In genomic region chr22:24453853-24454252, GRCh38 we compare ENCODE assay signal across 37 cellular contexts. TPM values are rescaled to one million over a fixed set of nuclear protein-coding genes. Genes with fewer than 3 reads are reported as not detected.
DNase-seq lines count a peak whose midpoint lies in the region; ATAC-seq, FAIRE-seq and TF ChIP-seq lines count a peak whose summit lies in the region.
"Had no signal": no experiment of that assay in that cellular context is flagged by ENCODE, and none has a peak within 500 bp of the region (broad histone marks: within the 10 kb centered on the region; RNA-seq: fewer than 3 reads in every experiment).

No MANE protein-coding gene starts in this region.

- dilution Hi-C loops in IMR-90 (cut with HindIII; ENCODE audit: low sequenced_read_pairs, unreplicated experiment): no loop called here

- H3K4ac ChIP-seq in IMR-90 (ENCODE audit: low read depth, low read length): no peak overlapping the region

- peaks cover 4% of the 10 kb centered on the region for H3K4me1 Mint-ChIP-seq in activated naive CD8-positive, alpha-beta T cell treated with anti-CD3 and anti-CD28 coated beads, Interleukin-2, amount 50 U/mL, for 24 hours
- H3K4me1 Mint-ChIP-seq: CD8-positive, alpha-beta memory T cell had no signal

- H3K27me3 Mint-ChIP-seq in activated naive CD8-positive, alpha-beta T cell treated with anti-CD3 and anti-CD28 coated beads, Interleukin-2, amount 50 U/mL, for 24 hours: no peaks in the 10 kb centered on the region
- H3K27me3 Mint-ChIP-seq: B cell; CD4-positive, alpha-beta memory T cell; CD4-positive, alpha-beta T cell; CD8-positive, alpha-beta memory T cell had no signal

- no peak overlapping the region for H2BK20ac ChIP-seq in IMR-90 (ENCODE audit: low read depth, low read length)

- H3K79me2 ChIP-seq in K562 (ENCODE audit: control insufficient read depth, insufficient read depth, low read length): no peaks in the 10 kb centered on the region

- H3K56ac ChIP-seq in IMR-90 (ENCODE audit: extremely low read depth, insufficient read depth, low read length): no peak overlapping the region

- TF ChIP-seq POLR2A in A549 (IDR thresholded peaks at IDR 0.05; ENCODE audit: low read length) (no peak), IMR-90 (IDR thresholded peaks at IDR 0.05; ENCODE audit: low read depth, low read length) (no peak), K562 (conservative IDR thresholded peaks at IDR 0.05) (no peak)

- H3K27ac ChIP-seq in A549 (no peak overlapping the region), IMR-90 (ENCODE audit: insufficient read depth, low read length) (no peak overlapping the region), K562 (ENCODE audit: extremely low read depth, low read depth, low read length) (no peak overlapping the region)
- H3K27ac ChIP-seq: 22Rv1; BLaER1; BLaER1 treated with 17β-estradiol and CSF1 and Interleukin-3, amounts not matched to agents 10 nM and 100 nM; C4-2B had no signal

- H3K9ac ChIP-seq in IMR-90 (ENCODE audit: low read depth, low read length): no peak overlapping the region
- H3K9ac ChIP-seq in K562 (ENCODE audit: insufficient read depth in 1 of 2, low read depth in 2 of 2, low read length in 2 of 2): no peak overlapping the region
- H3K9ac ChIP-seq: BLaER1; BLaER1 treated with 17β-estradiol and CSF1 and Interleukin-3, amounts not matched to agents 10 nM and 100 nM had no signal

- no peaks in the 10 kb centered on the region for H3K36me3 ChIP-seq in IMR-90 (ENCODE audit: control insufficient read depth, insufficient read depth, low read length)
- no peaks in the 10 kb centered on the region for H3K36me3 ChIP-seq in K562 (ENCODE audit: control insufficient read depth, insufficient read depth, low read length)
- H3K36me3 ChIP-seq: BE2C; BLaER1; BLaER1 treated with 17β-estradiol and CSF1 and Interleukin-3, amounts not matched to agents 10 nM and 100 nM had no signal

- H3K9me1 ChIP-seq in IMR-90 (ENCODE audit: insufficient read depth, low read length): no peaks in the 10 kb centered on the region
- H3K9me1 ChIP-seq in K562 (ENCODE audit: control insufficient read depth, insufficient read depth, low read length): no peaks in the 10 kb centered on the region

- no peak overlapping the region for H2BK5ac ChIP-seq in IMR-90 (ENCODE audit: low read depth, low read length, poor library complexity, severe bottlenecking)

- H4K20me1 ChIP-seq in IMR-90 (ENCODE audit: insufficient read depth, low read length): no peaks in the 10 kb centered on the region
- H4K20me1 ChIP-seq in K562 (replicated peaks; ENCODE audit: control insufficient read depth, insufficient read depth, low read length): no peaks in the 10 kb centered on the region
- H4K20me1 ChIP-seq: BLaER1; BLaER1 treated with 17β-estradiol and CSF1 and Interleukin-3, amounts not matched to agents 10 nM and 100 nM had no signal

- H2AK5ac ChIP-seq in IMR-90 (ENCODE audit: low read depth, low read length): no peak overlapping the region

- DNase-seq in A549 (ENCODE audit: low read depth in 1 of 2, low spot score in 1 of 2) (no peak), IMR-90 (no peak), K562 (ENCODE audit: extremely low read depth in 1 of 4, low spot score in 3 of 4) (no peak), NK-92 (lab: John Stamatoyannopoulos, UW; ENCODE audit: unreplicated experiment) (no peak)
- DNase-seq in activated naive CD8-positive, alpha-beta T cell treated with anti-CD3 and anti-CD28 coated beads, Interleukin-2, amount 50 U/mL, for 24 hours: no peak
- DNase-seq: 8988T; ACHN; AML-193; BE2C; C1 segment of cervical spinal cord; Caco-2; Calu3; CD4-positive, alpha-beta memory T cell; CD4-positive, alpha-beta T cell; CD4-positive, CD25-positive, alpha-beta regulatory T cell; CD8-positive, alpha-beta memory T cell; CD8-positive, alpha-beta T cell; COR-L47; DMS 273 treated with DMSO at 0.1 percent for 48 hours; DMS153; DMS53; DMS79; DMS79 treated with DMSO at 0.1 percent for 48 hours; DND-41; EL had no signal

- no peak overlapping the region for H2BK15ac ChIP-seq in IMR-90 (ENCODE audit: low read depth, low read length)

- WGBS in A549 (ENCODE audit: missing lambda C conversion rate): 19% methylated on average over 1 of the region's 1 CpG
- no CpG with 5 or more reads among the region's 1 CpG for WGBS in IMR-90 (ENCODE audit: extremely low coverage in 2 of 2, insufficient read length in 1 of 2), 2 experiments
- 20% methylated on average over 1 of the region's 1 CpG for WGBS in K562 (ENCODE audit: insufficient coverage, low coverage, missing lambda C conversion rate)

- in situ Hi-C loops in IMR-90 (cut with MboI; ENCODE audit: low sequenced_read_pairs): no loop called here
- in situ Hi-C loops in K562 (cut with MboI): no loop called here

- TF ChIP-seq EP300 in A549 (IDR thresholded peaks at IDR 0.05): no peak
- TF ChIP-seq EP300 in K562 (IDR thresholded peaks at IDR 0.05; ENCODE audit: low read length): no peak

- no peak overlapping the region for H2BK120ac ChIP-seq in IMR-90 (ENCODE audit: low read depth, low read length)

- H3K9me3 ChIP-seq in A549 (no peaks in the 10 kb centered on the region; the same call in 2 of the 3 replicates), IMR-90 (ENCODE audit: control insufficient read depth, insufficient read depth, low read length) (peaks cover 5% of the 10 kb centered on the region), K562 (replicated peaks; ENCODE audit: control insufficient read depth, insufficient read depth, low read depth, low read length) (no peaks in the 10 kb centered on the region)
- H3K9me3 ChIP-seq: Caco-2 had no signal

- ATAC-seq in A549 (no peak), IMR-90 (ENCODE audit: low read depth) (no peak), K562 (no peak), HG02588 (IDR thresholded peaks at IDR 0.05; ENCODE audit: unreplicated experiment) (no peak)
- no peak for ATAC-seq in activated naive CD8-positive, alpha-beta T cell treated with anti-CD3 and anti-CD28 coated beads, Interleukin-2, amount 50 U/mL, for 24 hours
- ATAC-seq: CD8-positive, alpha-beta T cell had no signal

- no peak overlapping the region for H2AFZ ChIP-seq in IMR-90 (replicated peaks; ENCODE audit: low read length, poor library complexity)
- H2AFZ ChIP-seq in K562 (ENCODE audit: low read depth, low read length): no peak overlapping the region

- H4K5ac ChIP-seq in IMR-90 (ENCODE audit: low read depth, low read length): no peak overlapping the region

- H3K4me2 ChIP-seq in A549: no peak overlapping the region
- no peak overlapping the region for H3K4me2 ChIP-seq in IMR-90 (ENCODE audit: low read depth, low read length)
- H3K4me2 ChIP-seq in K562 (ENCODE audit: insufficient read depth, low read length): no peak overlapping the region
- H3K4me2 ChIP-seq: BLaER1; BLaER1 treated with 17β-estradiol and CSF1 and Interleukin-3, amounts not matched to agents 10 nM and 100 nM had no signal

- H3K27ac Mint-ChIP-seq in activated naive CD8-positive, alpha-beta T cell treated with anti-CD3 and anti-CD28 coated beads, Interleukin-2, amount 50 U/mL, for 24 hours: no peak overlapping the region
- H3K27ac Mint-ChIP-seq: B cell; CD14-positive monocyte; CD4-positive, alpha-beta memory T cell; CD4-positive, alpha-beta T cell; CD4-positive, CD25-positive, alpha-beta regulatory T cell; CD8-positive, alpha-beta T cell had no signal

- H3K14ac ChIP-seq in IMR-90 (replicated peaks; ENCODE audit: low read depth, low read length): no peak overlapping the region

- H3K18ac ChIP-seq in IMR-90 (ENCODE audit: low read depth, low read length): no peak overlapping the region

- CTCF ChIA-PET in A549 (lab: Yijun Ruan, JAX): no interaction called here
- CTCF ChIA-PET in IMR-90 (lab: Yijun Ruan, JAX): no interaction called here
- CTCF ChIA-PET in K562 (lab: Yijun Ruan, JAX; ENCODE audit: low intra/inter-chr PET ratio): no interaction called here

- no peak for TF ChIP-seq CTCF in A549 (IDR thresholded peaks at IDR 0.05)
- TF ChIP-seq CTCF in IMR-90 (conservative IDR thresholded peaks at IDR 0.05; ENCODE audit: low read depth, low read length): no peak
- no peak for TF ChIP-seq CTCF in K562 (IDR thresholded peaks at IDR 0.05 in 2 of 3, conservative IDR thresholded peaks at IDR 0.05 in 1 of 3; ENCODE audit: insufficient read depth in 2 of 3, low read depth in 1 of 3, low read length in 3 of 3)

- H3K4me3 ChIP-seq in A549 (no peak overlapping the region), IMR-90 (ENCODE audit: insufficient read depth, low read depth, low read length) (no peak overlapping the region), K562 (no peak overlapping the region)
- H3K4me3 ChIP-seq: BLaER1; BLaER1 treated with 17β-estradiol and CSF1 and Interleukin-3, amounts not matched to agents 10 nM and 100 nM had no signal

- POLR2A ChIA-PET in A549 (lab: Yijun Ruan, JAX) (no interaction called here), IMR-90 (lab: Charles Lee; ENCODE audit: unreplicated experiment) (no interaction called here), K562 (lab: Yijun Ruan, JAX) (interaction anchor here (2.5 kb wide), 1 partner anchor 10 kb away, joined by 7 read pairs; no protein-coding TSS in a partner anchor)

- no peak overlapping the region for H4K91ac ChIP-seq in IMR-90 (ENCODE audit: insufficient read depth, low read depth, low read length)

- H3K4me3 Mint-ChIP-seq in activated naive CD8-positive, alpha-beta T cell treated with anti-CD3 and anti-CD28 coated beads, Interleukin-2, amount 50 U/mL, for 24 hours: no peak overlapping the region
- H3K4me3 Mint-ChIP-seq: B cell; CD14-positive monocyte; CD4-positive, alpha-beta memory T cell; CD4-positive, alpha-beta T cell; CD4-positive, CD25-positive, alpha-beta regulatory T cell; CD8-positive, alpha-beta memory T cell; CD8-positive, alpha-beta T cell had no signal

- H3K4me1 ChIP-seq in A549 (no peaks in the 10 kb centered on the region), IMR-90 (ENCODE audit: control insufficient read depth, insufficient read depth, low read length) (no peaks in the 10 kb centered on the region), K562 (replicated peaks in 1 of 2; ENCODE audit: control insufficient read depth in 2 of 2, insufficient read depth in 2 of 2, low read length in 2 of 2) (peaks cover 0 to 19% of the 10 kb centered on the region in 2 experiments; a peak in 3 of 5 replicates)
- H3K4me1 ChIP-seq: Caco-2 had no signal

- no peak for TF ChIP-seq RAD21 in A549 (conservative IDR thresholded peaks at IDR 0.05 in 1 of 2, IDR thresholded peaks at IDR 0.05 in 1 of 2)
- no peak for TF ChIP-seq RAD21 in IMR-90 (IDR thresholded peaks at IDR 0.05; ENCODE audit: low read length)
- no peak for TF ChIP-seq RAD21 in K562 (CRISPR knock-in tag; conservative IDR thresholded peaks at IDR 0.05 in 1 of 2, IDR thresholded peaks at IDR 0.05 in 1 of 2)

- no peak for FAIRE-seq in A549 (lab: Jason Lieb, UNC)
- FAIRE-seq in K562 (lab: Jason Lieb, UNC): no peak
- FAIRE-seq: A204.1, D721Med had no signal

- no peak overlapping the region for H3K23ac ChIP-seq in IMR-90 (ENCODE audit: low read depth, low read length)

- peaks cover 5% of the 10 kb centered on the region; the same call in 1 of the 2 replicates for H3K27me3 ChIP-seq in IMR-90 (ENCODE audit: control insufficient read depth, insufficient read depth, low read length)
- no peaks in the 10 kb centered on the region for H3K27me3 ChIP-seq in K562 (ENCODE audit: control insufficient read depth in 2 of 2, insufficient read depth in 2 of 2, low read length in 2 of 2)
- H3K27me3 ChIP-seq: BE2C; BLaER1; BLaER1 treated with 17β-estradiol and CSF1 and Interleukin-3, amounts not matched to agents 10 nM and 100 nM had no signal

- H2AK9ac ChIP-seq in IMR-90 (replicated peaks; ENCODE audit: low read depth, low read length, poor library complexity): no peak overlapping the region

- H4K8ac ChIP-seq in IMR-90 (ENCODE audit: low read depth in 2 of 2, low read length in 2 of 2): no peak overlapping the region

- H3K9me3 Mint-ChIP-seq in activated naive CD8-positive, alpha-beta T cell treated with anti-CD3 and anti-CD28 coated beads, Interleukin-2, amount 50 U/mL, for 24 hours: no peaks in the 10 kb centered on the region
- H3K9me3 Mint-ChIP-seq: CD4-positive, alpha-beta T cell had no signal

- no peaks in the 10 kb centered on the region for H3K79me1 ChIP-seq in IMR-90 (ENCODE audit: low read depth in 1 of 2, low read length in 2 of 2)

- intact Hi-C loops in IMR-90 (cut with micrococcal nuclease): no loop called here
- intact Hi-C loops in K562 (cut with micrococcal nuclease): no loop called here

- BruUV-seq in IMR-90 (replicated peaks; lab: Mats Ljungman, UMichigan) (no TSS peak), K562 (replicated peaks; lab: Mats Ljungman, UMichigan) (no TSS peak)

- H3K36me3 Mint-ChIP-seq in activated naive CD8-positive, alpha-beta T cell treated with anti-CD3 and anti-CD28 coated beads, Interleukin-2, amount 50 U/mL, for 24 hours (ENCODE audit: low read depth): no peaks in the 10 kb centered on the region
- H3K36me3 Mint-ChIP-seq: CD4-positive, alpha-beta memory T cell had no signal

RNA-seq across cellular contexts. Expression of gene ADORA2A, which starts 26.5 kb away (rescaled TPM):
- polyA plus RNA-seq in A549 (2011; rRNA removed) (0.48 and 0.99 TPM in 2 replicates), A549 (2017; fragmentation: RNase III; extraction: RNeasy Plus Mini Kit Qiagen cat#74134 plus additional on column Dnase treatment) (1.5 to 1.9 TPM (median 1.8 TPM) in 3 replicates), IMR-90 (2012; rRNA removed) (0.76 and 1.1 TPM in 2 replicates), K562 (2011; rRNA removed) (0.49 and 1.2 TPM in 2 replicates), K562 (2014; fragmentation: Illumina TruSeq; extraction: Trizol) (0.58 and 0.65 TPM in 2 replicates), K562 (2014; fragmentation: Nextera tagmentation; extraction: Ambion mirVana) (not detected), K562 (2014; rRNA removed) (0.54 and 1.2 TPM in 2 replicates)
- polyA plus RNA-seq in A549 (2012; cell fraction: cytosol; rRNA removed): 1.2 and 1.8 TPM in 2 replicates
- 4.1 and 6.9 TPM in 2 replicates for polyA plus RNA-seq in A549 (2012; cell fraction: nucleus; rRNA removed)
- 1.6 and 4.1 TPM in 2 replicates for polyA minus RNA-seq in A549 (2011; rRNA and poly(A)+ RNA removed)
- total RNA-seq in IMR-90 (2012; rRNA removed) (0.28 and 0.36 TPM in 2 replicates), K562 (2014; rRNA removed) (0.61 and 2.1 TPM in 2 replicates), K562 (2014; rRNA removed; fragmentation: Illumina TruSeq; extraction: Trizol) (0.15 and 0.29 TPM in 2 replicates), K562 (2015; rRNA removed; fragmentation: Illumina TruSeq; extraction: Trizol) (0.53 and 0.80 TPM in 2 replicates), K562 (2021) (0.66 and 0.98 TPM in 2 replicates)
- 1.3 and 1.6 TPM in 2 replicates for polyA plus RNA-seq in IMR-90 (2012; cell fraction: cytosol; rRNA removed)
- polyA plus RNA-seq in IMR-90 (2012; cell fraction: nucleus; rRNA removed; ENCODE audit: low replicate concordance): 2.9 and 7.6 TPM in 2 replicates
- 4.8 and 9.2 TPM in 2 replicates for total RNA-seq in K562 (2011; cell fraction: chromatin; rRNA removed; ENCODE audit: low replicate concordance)
- total RNA-seq in K562 (2011; cell fraction: nucleolus; rRNA removed): 3.6 and 5.2 TPM in 2 replicates
- total RNA-seq in K562 (2011; cell fraction: nucleoplasm; rRNA removed): 5.9 and 6.1 TPM in 2 replicates
- polyA plus RNA-seq in K562 (2011; cell fraction: cytosol; rRNA removed): 2.1 and 2.8 TPM in 2 replicates
- 3.2 and 3.4 TPM in 2 replicates for polyA plus RNA-seq in K562 (2011; cell fraction: nucleus; rRNA removed)
- 0.90 and 2.1 TPM in 2 replicates for polyA plus RNA-seq in K562 (2012)
- polyA minus RNA-seq in K562 (2011; rRNA and poly(A)+ RNA removed): 1.3 and 2.9 TPM in 2 replicates
- polyA minus RNA-seq in K562 (2011; cell fraction: cytosol; rRNA and poly(A)+ RNA removed): 2.2 TPM in 1 of 2 replicates, not detected in the other
- 1.5 and 3.7 TPM in 2 replicates for polyA minus RNA-seq in K562 (2011; cell fraction: nucleus; rRNA and poly(A)+ RNA removed)

RNA-seq across cellular contexts. Expression of gene UPB1, which starts 41.3 kb away (rescaled TPM):
- polyA plus RNA-seq in A549 (2011; rRNA removed) (0.05 TPM in 1 of 2 replicates, not detected in the other), A549 (2017; fragmentation: RNase III; extraction: RNeasy Plus Mini Kit Qiagen cat#74134 plus additional on column Dnase treatment) (0.04 to 0.07 TPM (median 0.04 TPM) in 3 replicates), IMR-90 (2012; rRNA removed) (0.02 and 0.03 TPM in 2 replicates), K562 (2011; rRNA removed) (0.04 TPM in 1 of 2 replicates, not detected in the other), K562 (2014; fragmentation: Illumina TruSeq; extraction: Trizol) (not detected in 2 replicates), K562 (2014; fragmentation: Nextera tagmentation; extraction: Ambion mirVana) (under 1 TPM in 1 of 2 experiments, not detected in 1; 0.06 TPM), K562 (2014; rRNA removed) (not detected in 2 replicates)
- 0.01 TPM in 1 of 2 replicates, not detected in the other for polyA plus RNA-seq in A549 (2012; cell fraction: cytosol; rRNA removed)
- 0.02 TPM in 1 of 2 replicates, not detected in the other for polyA plus RNA-seq in A549 (2012; cell fraction: nucleus; rRNA removed)
- not detected in 2 replicates for polyA minus RNA-seq in A549 (2011; rRNA and poly(A)+ RNA removed)
- total RNA-seq in IMR-90 (2012; rRNA removed) (under 0.01 TPM in 2 replicates), K562 (2014; rRNA removed) (0.69 TPM in 1 of 2 replicates, not detected in the other), K562 (2014; rRNA removed; fragmentation: Illumina TruSeq; extraction: Trizol) (not detected in 2 replicates), K562 (2015; rRNA removed; fragmentation: Illumina TruSeq; extraction: Trizol) (0.11 TPM in 1 of 2 replicates, not detected in the other), K562 (2021) (0.07 TPM in 1 of 2 replicates, not detected in the other)
- 0.04 TPM in 1 of 2 replicates, not detected in the other for polyA plus RNA-seq in IMR-90 (2012; cell fraction: cytosol; rRNA removed)
- polyA plus RNA-seq in IMR-90 (2012; cell fraction: nucleus; rRNA removed; ENCODE audit: low replicate concordance): 0.34 and 0.37 TPM in 2 replicates
- 0.16 TPM in 1 of 2 replicates, not detected in the other for total RNA-seq in K562 (2011; cell fraction: chromatin; rRNA removed; ENCODE audit: low replicate concordance)
- total RNA-seq in K562 (2011; cell fraction: nucleolus; rRNA removed): not detected in 2 replicates
- not detected in 2 replicates for total RNA-seq in K562 (2011; cell fraction: nucleoplasm; rRNA removed)
- not detected in 2 replicates for polyA plus RNA-seq in K562 (2011; cell fraction: cytosol; rRNA removed)
- 0.06 TPM in 1 of 2 replicates, not detected in the other for polyA plus RNA-seq in K562 (2011; cell fraction: nucleus; rRNA removed)
- polyA plus RNA-seq in K562 (2012): 0.08 and 0.21 TPM in 2 replicates
- not detected in 2 replicates for polyA minus RNA-seq in K562 (2011; rRNA and poly(A)+ RNA removed)
- not detected in 2 replicates for polyA minus RNA-seq in K562 (2011; cell fraction: cytosol; rRNA and poly(A)+ RNA removed)
- not detected in 2 replicates for polyA minus RNA-seq in K562 (2011; cell fraction: nucleus; rRNA and poly(A)+ RNA removed)
- total RNA-seq: A172; CD8-positive, alpha-beta memory T cell; Daoy had no signal
- polyA plus RNA-seq: AG04450; CD4-positive, alpha-beta memory T cell; CD4-positive, CD25-positive, alpha-beta regulatory T cell had no signal
